ENCODE assay signal across 8 cellular contexts in the genomic region with DNA sequence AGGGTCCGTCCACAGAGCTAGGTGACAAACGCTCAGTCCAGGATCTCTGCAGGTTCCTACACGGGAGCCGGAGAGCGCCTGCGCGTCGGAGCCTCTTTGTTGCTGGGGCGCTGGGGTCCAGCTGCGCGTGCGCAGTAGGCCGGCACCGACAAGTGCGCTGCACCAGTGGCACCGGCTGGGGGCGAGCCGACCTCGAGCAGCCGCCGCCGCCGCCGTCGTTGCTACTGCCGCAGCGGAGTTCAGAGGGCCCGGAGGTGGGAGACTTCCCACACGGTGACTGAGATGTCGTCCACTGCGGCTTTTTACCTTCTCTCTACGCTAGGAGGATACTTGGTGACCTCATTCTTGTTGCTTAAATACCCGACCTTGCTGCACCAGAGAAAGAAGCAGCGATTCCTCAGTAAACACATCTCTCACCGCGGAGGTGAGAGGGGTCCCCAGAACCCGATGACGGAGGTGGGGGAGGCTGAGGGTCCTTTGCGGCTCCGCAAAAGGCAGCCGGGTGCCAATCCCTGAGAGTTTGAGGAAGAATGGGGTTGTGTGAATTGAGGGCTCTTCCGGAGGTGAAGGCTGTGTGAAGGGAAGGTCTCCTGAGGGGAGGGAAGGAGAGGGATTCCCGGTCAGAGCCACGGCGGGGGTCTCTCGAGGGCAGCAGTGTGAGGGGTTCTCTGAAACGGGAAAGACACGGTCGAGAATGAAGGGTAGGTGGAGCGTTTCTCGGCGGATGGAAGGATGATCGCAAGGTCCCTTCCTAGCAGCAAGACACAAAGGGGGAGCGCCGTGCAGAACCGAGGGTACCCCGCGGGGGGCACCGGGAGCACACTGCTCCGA. TPM values are rescaled to one million over a fixed set of nuclear protein-coding genes. Genes with fewer than 3 reads are reported as not detected.
A peak's percentile ranks its signal among the peaks of the same experiment; 100 is the strongest.
DNase-seq lines count a peak whose midpoint lies in the region; TF ChIP-seq lines count a peak whose summit lies in the region.

Gene GDPD1 (plus strand): TSS at position 184 of the 831 bp plus-strand sequence. CDS start 99 bp downstream, at position 283.

- peak; percentile 98 for DNase-seq in GM10248 (ENCODE audit: extremely low spot score)
- DNase-seq in HFFc6 = peak; percentile 88
- DNase-seq in MV-4-11 (lab: John Stamatoyannopoulos, UW) = peak; percentile 88
- DNase-seq in SJSA1 (ENCODE audit: low read depth in 1 of 2, low spot score in 2 of 2) = peak; percentile 85 to 97
- peak; percentile 98 for DNase-seq in activated naive CD4-positive, alpha-beta T cell treated with anti-CD3 and anti-CD28 coated beads, Interleukin-2, amount 10 ng/mL, durations not matched to agents 7 days and 5 days
- DNase-seq in glomerular endothelial cell (ENCODE audit: extremely low read depth, low read depth, low spot score) = peak; percentile 57
- DNase-seq in nucleus accumbens (lab: John Stamatoyannopoulos, UW) = peak; percentile 19 to 97 (median 90)
- peak; percentile 96 for DNase-seq in suprapubic skin (ENCODE audit: low spot score in 2 of 2)

- WGBS in suprapubic skin = 0% methylated on average over 43 of the region's 60 CpGs

- H3K36me3 Mint-ChIP-seq in HFFc6 (ENCODE audit: low read depth) = no peaks in the 10 kb centered on the region
- no peaks in the 10 kb centered on the region for H3K36me3 Mint-ChIP-seq in activated naive CD4-positive, alpha-beta T cell treated with anti-CD3 and anti-CD28 coated beads, Interleukin-2, amount 10 ng/mL, durations not matched to agents 7 days and 5 days

- CTCF ChIA-PET in GM10248 (lab: Yijun Ruan, JAX) = interaction anchor here (0.7 to 1.5 kb wide), 13 partner anchors 8 to 321 kb away, joined by 3 to 19 read pairs (median 3); partner anchors contain the start of genes PRR11, SKA2 and SMG8
- CTCF ChIA-PET in activated naive CD4-positive, alpha-beta T cell treated with anti-CD3 and anti-CD28 coated beads, Interleukin-2, amount 10 ng/mL, durations not matched to agents 7 days and 5 days (lab: Charles Lee) = interaction anchor here (0.5 to 1.1 kb wide), 8 partner anchors 8 to 221 kb away, joined by 3 to 7 read pairs (median 4); no protein-coding TSS in a partner anchor

- H3K4me1 Mint-ChIP-seq in HFFc6 (ENCODE audit: low read depth) = peaks cover 15% of the 10 kb centered on the region
- H3K4me1 Mint-ChIP-seq in activated naive CD4-positive, alpha-beta T cell treated with anti-CD3 and anti-CD28 coated beads, Interleukin-2, amount 10 ng/mL, durations not matched to agents 7 days and 5 days = peaks cover 18% of the 10 kb centered on the region

- peak within 1 kb of the TSS; percentile 42 for H3K4me3 ChIP-seq in SJSA1
- H3K4me3 ChIP-seq in suprapubic skin = peak within 1 kb of the TSS; percentile 88

- H3K36me3 ChIP-seq in SJSA1 = no peaks in the 10 kb centered on the region; the same call in 1 of the 2 replicates
- H3K36me3 ChIP-seq in suprapubic skin = no peaks in the 10 kb centered on the region

- H3K9me3 Mint-ChIP-seq in HFFc6 = no peaks in the 10 kb centered on the region
- no peaks in the 10 kb centered on the region for H3K9me3 Mint-ChIP-seq in activated naive CD4-positive, alpha-beta T cell treated with anti-CD3 and anti-CD28 coated beads, Interleukin-2, amount 10 ng/mL, durations not matched to agents 7 days and 5 days

- TF ChIP-seq EP300 in suprapubic skin (IDR thresholded peaks at IDR 0.05) = no peak

- H3K27me3 ChIP-seq in SJSA1 (replicated peaks) (no peaks in the 10 kb centered on the region; the same call in 1 of the 2 replicates), suprapubic skin (no peaks in the 10 kb centered on the region)

- peaks cover 4% of the 10 kb centered on the region for H3K27me3 Mint-ChIP-seq in HFFc6 (ENCODE audit: insufficient read depth)
- peaks cover 15% of the 10 kb centered on the region for H3K27me3 Mint-ChIP-seq in activated naive CD4-positive, alpha-beta T cell treated with anti-CD3 and anti-CD28 coated beads, Interleukin-2, amount 10 ng/mL, durations not matched to agents 7 days and 5 days

- H3K4me3 Mint-ChIP-seq in HFFc6 = peak within 1 kb of the TSS; percentile 97
- H3K4me3 Mint-ChIP-seq in activated naive CD4-positive, alpha-beta T cell treated with anti-CD3 and anti-CD28 coated beads, Interleukin-2, amount 10 ng/mL, durations not matched to agents 7 days and 5 days = peak within 1 kb of the TSS; percentile 96

- peak; percentile 85 for TF ChIP-seq CTCF in GM10248 (IDR thresholded peaks at IDR 0.05; ENCODE audit: control extremely low read depth, extremely low read depth, low read depth, missing control alignments)
- peak; percentile 75 for TF ChIP-seq CTCF in HFFc6 (IDR thresholded peaks at IDR 0.05)
- peak; percentile 58 to 79 for TF ChIP-seq CTCF in suprapubic skin (IDR thresholded peaks at IDR 0.05)

- TF ChIP-seq POLR2A in suprapubic skin (IDR thresholded peaks at IDR 0.05) = no peak

- H3K27ac ChIP-seq in SJSA1 (no peak within 1 kb of the TSS), suprapubic skin (peak within 1 kb of the TSS; percentile 61)

- POLR2A ChIA-PET in GM10248 (lab: Yijun Ruan, JAX) = interaction anchor here (0.7 kb wide), 1 partner anchor 222 kb away, joined by 6 read pairs; no protein-coding TSS in a partner anchor

- H3K4me1 ChIP-seq in SJSA1 (replicated peaks) (peaks cover 10% of the 10 kb centered on the region), suprapubic skin (peaks cover 10% of the 10 kb centered on the region)

- peak within 1 kb of the TSS; percentile 62 for H3K27ac Mint-ChIP-seq in HFFc6
- H3K27ac Mint-ChIP-seq in activated naive CD4-positive, alpha-beta T cell treated with anti-CD3 and anti-CD28 coated beads, Interleukin-2, amount 10 ng/mL, durations not matched to agents 7 days and 5 days = peak within 1 kb of the TSS; percentile 92

- no peaks in the 10 kb centered on the region for H3K9me3 ChIP-seq in SJSA1 (replicated peaks)
- no peaks in the 10 kb centered on the region for H3K9me3 ChIP-seq in suprapubic skin

RNA-seq across cellular contexts. Expression of gene GDPD1, which starts in this region (rescaled TPM):
- total RNA-seq in HFFc6 (2021; fragmentation: NEBNext Ultra II Directional; extraction: Animal tissue kit (Norgen Biotek cat#: 25700)) = 1 to 10 TPM in 3 of 6 experiments, under 1 TPM in 3; 0.43 to 1.4 (median 1.1) TPM
- 0.78 and 1.2 TPM in 2 replicates for total RNA-seq in SJSA1 (2014; rRNA removed; shearing (Covaris generic))
- total RNA-seq in glomerular endothelial cell (3.0 and 6.3 TPM in 2 replicates), suprapubic skin (1 to 10 TPM; 1.8 to 8.5 (median 4.7) TPM)
